ENCODE assay signal across 2 cellular contexts in the genomic region with DNA sequence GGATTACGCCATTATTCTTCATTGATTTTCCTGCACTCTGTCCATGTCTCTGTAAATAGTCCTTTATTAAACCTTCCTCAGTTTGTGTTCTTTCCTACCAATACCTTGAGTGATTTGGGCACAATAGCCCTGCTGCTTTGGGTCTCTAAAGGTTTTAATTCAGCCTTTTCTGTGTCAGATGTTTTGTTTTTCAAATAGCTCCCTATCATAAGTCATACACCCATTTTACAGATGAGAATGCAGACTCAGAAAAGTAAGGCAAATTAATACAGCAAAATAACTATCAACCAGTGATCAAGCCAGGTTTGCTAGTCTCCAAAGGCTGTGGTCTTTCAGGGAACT.
TF ChIP-seq lines count a peak whose summit lies in the region.

No MANE protein-coding gene starts in this region.

TF ChIP-seq in HCT116, 20 proteins besides CTCF, POLR2A, EP300 and RAD21:
- TF ChIP-seq, protein P1, sequence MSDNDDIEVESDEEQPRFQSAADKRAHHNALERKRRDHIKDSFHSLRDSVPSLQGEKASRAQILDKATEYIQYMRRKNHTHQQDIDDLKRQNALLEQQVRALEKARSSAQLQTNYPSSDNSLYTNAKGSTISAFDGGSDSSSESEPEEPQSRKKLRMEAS (IDR thresholded peaks at IDR 0.05) = no peak
- TF ChIP-seq EGR1 (IDR thresholded peaks at IDR 0.05; ENCODE audit: low read depth) (no peak), ZNF274 (IDR thresholded peaks at IDR 0.05; ENCODE audit: low read depth, low read length) (no peak), JUND (IDR thresholded peaks at IDR 0.05) (0 out of 2 replicates have a peak, but pooled peaks have one; percentile 4)

TF ChIP-seq in GM12878, 131 proteins besides CTCF, POLR2A, EP300 and RAD21:
- TF ChIP-seq CBX5 (IDR thresholded peaks at IDR 0.05; ENCODE audit: low read depth) = no peak
- TF ChIP-seq ZBED1 (IDR thresholded peaks at IDR 0.05; ENCODE audit: borderline replicate concordance) = 0 out of 2 replicates have a peak, but pooled peaks have one; percentile 24
- no peak for TF ChIP-seq TCF7 (IDR thresholded peaks at IDR 0.05; ENCODE audit: borderline replicate concordance)
